ENCODE assay signal across 20 cellular contexts in the genomic region with DNA sequence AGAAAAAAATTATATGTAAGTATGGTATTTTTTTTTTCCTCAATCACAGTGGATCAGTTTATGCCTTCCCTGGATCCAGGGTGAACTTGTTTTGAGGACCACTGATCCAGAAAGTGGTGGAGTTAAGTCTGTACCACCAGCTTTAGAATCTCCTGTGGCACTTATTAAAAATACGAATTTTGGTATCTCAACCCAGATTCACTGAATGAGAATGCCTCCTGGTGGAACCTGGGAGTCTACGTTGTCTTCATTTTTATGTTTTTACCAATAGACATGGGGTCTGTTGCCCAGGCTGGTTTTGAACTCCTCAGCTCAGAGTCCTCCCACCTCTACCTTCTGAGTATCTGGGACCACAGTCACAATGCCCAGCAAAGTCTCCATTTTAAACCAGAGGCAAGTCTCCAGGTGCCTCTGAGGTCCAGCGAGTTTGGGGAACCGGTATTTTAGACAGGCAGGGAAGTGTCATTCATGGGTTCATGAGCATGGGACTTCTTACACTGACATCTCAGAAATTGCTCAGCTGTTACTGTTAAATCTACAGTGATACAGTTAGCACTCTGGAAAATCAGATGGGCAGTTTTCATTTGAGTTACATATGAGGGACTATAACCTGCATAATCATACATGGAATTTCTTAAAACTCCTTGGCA.
"Had no signal": no experiment of that assay in that cellular context is flagged by ENCODE, and none has a peak within 500 bp of the region (broad histone marks: within the 10 kb centered on the region; RNA-seq: fewer than 3 reads in every experiment).

No MANE protein-coding gene starts in this region.

- H3K4me1 ChIP-seq: colonic mucosa had no signal

- H3K27me3 ChIP-seq: body of pancreas, colonic mucosa, hepatocyte, suprapubic skin had no signal

- H3K4me3 ChIP-seq: body of pancreas, colonic mucosa, hepatocyte, left ventricle myocardium inferior, suprapubic skin had no signal

- H3K4me2 ChIP-seq: hepatocyte had no signal

- H3K36me3 ChIP-seq: colonic mucosa, left ventricle myocardium inferior, suprapubic skin had no signal

- FAIRE-seq: kidney, small intestine had no signal

- ATAC-seq: esophagus mucosa; right cardiac atrium; stimulated activated naive CD8-positive, alpha-beta T cell treated with anti-CD3 and anti-CD28 coated beads, Interleukin-15, Interleukin-2, amounts not matched to agents 100 U/mL and 50 U/mL, for 24 hours had no signal

- H3K9me3 ChIP-seq: body of pancreas, colonic mucosa, left ventricle myocardium inferior, suprapubic skin had no signal

- H3K27ac ChIP-seq: body of pancreas, colonic mucosa, left ventricle myocardium inferior, suprapubic skin had no signal

- DNase-seq: activated CD4-positive, alpha-beta T cell treated with anti-CD3 and anti-CD28 coated beads, Interleukin-2, amount 10 ng/mL, durations not matched to agents 7 days and 5 days; activated CD4-positive, CD25-positive, alpha-beta regulatory T cell; activated CD8-positive, alpha-beta memory T cell treated with anti-CD3 and anti-CD28 coated beads, Interleukin-2, amount 50 U/mL, for 48 hours; activated naive CD8-positive, alpha-beta T cell treated with anti-CD3 and anti-CD28 coated beads for 36 hours; amygdala; body of pancreas; caudate nucleus; colonic mucosa; kidney; left ventricle myocardium inferior; mesenchymal stem cell; nucleus accumbens; right cardiac atrium; stimulated activated CD4-positive, alpha-beta T cell treated with anti-CD3 and anti-CD28 coated beads, Interleukin-4, amount 100 ng/mL, for 4 hours; stimulated activated CD8-positive, alpha-beta memory T cell treated with anti-CD3 and anti-CD28 coated beads, Interleukin-4, amount 100 ng/mL, for 48 hours; stimulated activated naive CD8-positive, alpha-beta T cell treated with anti-CD3 and anti-CD28 coated beads, Interleukin-15, Interleukin-2, amounts not matched to agents 100 U/mL and 50 U/mL, for 24 hours had no signal

- H2AFZ ChIP-seq: hepatocyte had no signal
